22 cellular contexts compared by ENCODE assay signal in genomic region chr1:4122513-4123160, GRCh38.
"Had no signal": no experiment of that assay in that cellular context is flagged by ENCODE, and none has a peak within 500 bp of the region (broad histone marks: within the 10 kb centered on the region; RNA-seq: fewer than 3 reads in every experiment).

No MANE protein-coding gene starts in this region.

- H3K4me2 ChIP-seq: KMS-11 had no signal

- H3K4me1 ChIP-seq: SJSA1 had no signal

- H3K9ac ChIP-seq: KMS-11 had no signal

- ATAC-seq: HepG2, K562 had no signal

- H3K27me3 ChIP-seq: SJSA1 had no signal

- H3K27ac ChIP-seq: KMS-11, SJSA1, SK-N-MC had no signal

- H3K4me3 ChIP-seq: K562, SJSA1, SK-N-MC had no signal

- DNase-seq: Kasumi-1, MM.1S, NCI-H1092 treated with DMSO at 0.1 percent for 48 hours, NCI-H1436, NCI-H187, NCI-H2029, NCI-H2081 treated with DMSO at 0.1 percent for 48 hours, NCI-H2171, NCI-H226, NCI-H446, NCI-H510A, NCI-H524 treated with DMSO at 0.1 percent for 48 hours, NCI-H69, NCI-H774, Right ventricle myocardium superior, RPMI8226, SIG-M5 had no signal

- H3K36me3 ChIP-seq: SJSA1 had no signal
